ENCODE assay signal across 8 cellular contexts in genomic region chr18:3891245-3891644, GRCh38.
"Had no signal": no experiment of that assay in that cellular context is flagged by ENCODE, and none has a peak within 500 bp of the region (broad histone marks: within the 10 kb centered on the region; RNA-seq: fewer than 3 reads in every experiment).

No MANE protein-coding gene starts in this region.

- H3K9me3 ChIP-seq: HAP-1 had no signal

- H3K9me3 Mint-ChIP-seq: HFFc6 had no signal

- FAIRE-seq: HepG2, K562 had no signal

- H3K36me3 ChIP-seq: HAP-1 had no signal

- H3K4me3 Mint-ChIP-seq: HFFc6 had no signal

- H3K4me3 ChIP-seq: HAP-1, K562 had no signal

- H3K27ac ChIP-seq: HL-60 had no signal

- ATAC-seq: HCT116, HepG2, K562 had no signal

- DNase-seq: GOT3, H7, HFFc6 had no signal

- H3K4me1 ChIP-seq: HAP-1 had no signal

- H3K27ac Mint-ChIP-seq: HFFc6 had no signal
